In the genomic region with DNA sequence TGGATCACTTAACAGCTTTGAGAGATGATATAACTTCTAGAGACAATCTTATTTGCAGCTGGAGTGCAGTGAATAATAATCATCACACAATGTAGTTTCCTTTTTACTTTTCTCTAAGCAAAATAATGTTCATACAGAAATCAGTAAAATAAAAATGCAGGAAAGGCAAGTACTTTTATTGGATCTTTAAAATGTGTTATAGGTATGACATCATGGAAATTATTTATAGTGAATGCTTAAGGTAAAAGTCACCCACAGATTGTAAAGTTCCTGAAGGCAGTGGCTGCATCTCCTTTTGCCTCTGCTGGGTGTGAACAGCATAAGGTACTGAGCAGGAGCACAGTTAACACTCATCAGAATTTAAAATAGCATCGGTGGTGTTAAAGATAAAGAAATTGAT, we compare ENCODE assay signal across 38 cellular contexts. TPM values are rescaled to one million over a fixed set of nuclear protein-coding genes. Genes with fewer than 3 reads are reported as not detected.
"Had no signal": no experiment of that assay in that cellular context is flagged by ENCODE, and none has a peak within 500 bp of the region (broad histone marks: within the 10 kb centered on the region; RNA-seq: fewer than 3 reads in every experiment).

No MANE protein-coding gene starts in this region.

- H3K9me3 Mint-ChIP-seq: activated CD4-positive, alpha-beta memory T cell treated with anti-CD3 and anti-CD28 coated beads, Interleukin-2, amount 10 ng/mL, durations not matched to agents 7 days and 5 days; activated CD4-positive, alpha-beta T cell treated with anti-CD3 and anti-CD28 coated beads, Interleukin-2, amount 10 ng/mL, durations not matched to agents 7 days and 5 days; activated naive CD4-positive, alpha-beta T cell treated with anti-CD3 and anti-CD28 coated beads, Interleukin-2, amount 10 ng/mL, durations not matched to agents 7 days and 5 days; activated naive CD4-positive, alpha-beta T cell treated with anti-CD3 and anti-CD28 coated beads, Interleukin-2, amount 50 U/mL, for 24 hours; activated naive CD8-positive, alpha-beta T cell treated with anti-CD3 and anti-CD28 coated beads, Interleukin-2, amount 10 ng/mL, durations not matched to agents 7 days and 5 days; activated naive CD8-positive, alpha-beta T cell treated with anti-CD3 and anti-CD28 coated beads, Interleukin-2, amount 50 U/mL, for 24 hours; activated T-cell treated with anti-CD3 and anti-CD28 coated beads, Interleukin-2, amount 50 U/mL, for 24 hours; activated T-helper 2 cell treated with anti-CD3 and anti-CD28 coated beads, Interferon-gamma antibody, Interleukin-2, Interleukin-4, amounts not matched to agents 10 μg/mL and 5 μg/mL and 100 μg/mL, durations not matched to agents 14 hours and 24 hours and 36 hours; brain; central memory CD8-positive, alpha-beta T cell; T-helper 1 cell treated with Interleukin-12 subunit alpha and Interleukin-12 subunit beta and Interleukin-4 antibody, amounts not matched to agents 30 μg/mL and 1 μg/mL, for 36 hours; T-helper 2 cell treated with Interferon-gamma antibody and Interleukin-4, amounts not matched to agents 5 μg/mL and 100 μg/mL, for 36 hours; WTC11 had no signal

- H3K9me3 ChIP-seq: ascending aorta had no signal

- DNase-seq: activated CD4-positive, alpha-beta memory T cell treated with anti-CD3 and anti-CD28 coated beads, Interleukin-2, amount 10 ng/mL, durations not matched to agents 7 days and 5 days; activated CD4-positive, alpha-beta T cell treated with anti-CD3 and anti-CD28 coated beads for 1 hour; activated CD4-positive, alpha-beta T cell treated with anti-CD3 and anti-CD28 coated beads for 36 hours; activated CD4-positive, alpha-beta T cell treated with anti-CD3 and anti-CD28 coated beads for 48 hours; activated CD4-positive, alpha-beta T cell treated with anti-CD3 and anti-CD28 coated beads, Interleukin-2, amount 10 ng/mL, durations not matched to agents 7 days and 5 days; activated CD4-positive, alpha-beta T cell treated with anti-CD3 and anti-CD28 coated beads, Interleukin-2, amount 50 U/mL, for 48 hours; activated CD4-positive, CD25-positive, alpha-beta regulatory T cell; activated CD8-positive, alpha-beta memory T cell treated with anti-CD3 and anti-CD28 coated beads for 24 hours; activated CD8-positive, alpha-beta memory T cell treated with anti-CD3 and anti-CD28 coated beads, Interleukin-2, amount 10 ng/mL, durations not matched to agents 7 days and 5 days; activated CD8-positive, alpha-beta memory T cell treated with anti-CD3 and anti-CD28 coated beads, Interleukin-2, amount 50 U/mL, for 48 hours; activated CD8-positive, alpha-beta T cell treated with anti-CD3 and anti-CD28 coated beads, Interleukin-2, amount 10 ng/mL, durations not matched to agents 7 days and 5 days; activated effector memory CD4-positive, alpha-beta T cell treated with Interleukin-2 at 50 U/mL for 16 hours; activated gamma-delta T cell; activated naive CD4-positive, alpha-beta T cell treated with anti-CD3 and anti-CD28 coated beads, Interleukin-2, amount 10 ng/mL, durations not matched to agents 7 days and 5 days; activated naive CD4-positive, alpha-beta T cell treated with Interleukin-2 at 50 U/mL for 16 hours; activated naive CD8-positive, alpha-beta T cell treated with anti-CD3 and anti-CD28 coated beads, Interleukin-2, amount 10 ng/mL, durations not matched to agents 7 days and 5 days; activated naive CD8-positive, alpha-beta T cell treated with anti-CD3 and anti-CD28 coated beads, Interleukin-2, amount 50 U/mL, for 24 hours; activated T-cell treated with anti-CD3 and anti-CD28 coated beads, Interleukin-2, amount 50 U/mL, for 24 hours; activated T-cell treated with anti-CD3 and anti-CD28 coated beads, Interleukin-2, amount 50 U/mL, for 48 hours; amygdala; anterior cingulate cortex; caudate nucleus; cerebellar nuclear complex; T-helper 1 cell; T-helper 2 cell; T-helper 9 cell; WERI-Rb-1 had no signal

- H3K4me1 ChIP-seq: ascending aorta had no signal

- H3K27ac ChIP-seq: ascending aorta, cardiac muscle cell, WERI-Rb-1 had no signal

- H3K36me3 Mint-ChIP-seq: activated CD8-positive, alpha-beta memory T cell treated with anti-CD3 and anti-CD28 coated beads, Interleukin-2, amount 10 ng/mL, durations not matched to agents 7 days and 5 days; activated naive CD4-positive, alpha-beta T cell treated with anti-CD3 and anti-CD28 coated beads, Interleukin-2, amount 10 ng/mL, durations not matched to agents 7 days and 5 days; activated naive CD8-positive, alpha-beta T cell treated with anti-CD3 and anti-CD28 coated beads, Interleukin-2, amount 10 ng/mL, durations not matched to agents 7 days and 5 days; brain; WTC11 had no signal

- H3K4me1 Mint-ChIP-seq: activated CD4-positive, alpha-beta memory T cell treated with anti-CD3 and anti-CD28 coated beads, Interleukin-2, amount 10 ng/mL, durations not matched to agents 7 days and 5 days; activated CD4-positive, alpha-beta T cell treated with anti-CD3 and anti-CD28 coated beads for 36 hours; activated CD4-positive, alpha-beta T cell treated with anti-CD3 and anti-CD28 coated beads, Interleukin-2, amount 10 ng/mL, durations not matched to agents 7 days and 5 days; activated CD8-positive, alpha-beta memory T cell treated with anti-CD3 and anti-CD28 coated beads, Interleukin-2, amount 10 ng/mL, durations not matched to agents 7 days and 5 days; activated naive CD4-positive, alpha-beta T cell treated with anti-CD3 and anti-CD28 coated beads, Interleukin-2, amount 10 ng/mL, durations not matched to agents 7 days and 5 days; activated naive CD4-positive, alpha-beta T cell treated with anti-CD3 and anti-CD28 coated beads, Interleukin-2, amount 50 U/mL, for 24 hours; activated naive CD8-positive, alpha-beta T cell treated with anti-CD3 and anti-CD28 coated beads, Interleukin-2, amount 10 ng/mL, durations not matched to agents 7 days and 5 days; activated naive CD8-positive, alpha-beta T cell treated with anti-CD3 and anti-CD28 coated beads, Interleukin-2, amount 50 U/mL, for 24 hours; central memory CD8-positive, alpha-beta T cell had no signal

- ATAC-seq: activated CD4-positive, alpha-beta T cell treated with anti-CD3 and anti-CD28 coated beads for 36 hours; activated CD4-positive, CD25-positive, alpha-beta regulatory T cell treated with anti-CD3 and anti-CD28 coated beads, Interleukin-2, amount 50 U/mL, for 24 hours; activated CD8-positive, alpha-beta memory T cell treated with anti-CD3 and anti-CD28 coated beads, Interleukin-2, amount 10 ng/mL, durations not matched to agents 7 days and 5 days; activated CD8-positive, alpha-beta T cell treated with anti-CD3 and anti-CD28 coated beads, Interleukin-2, amount 10 ng/mL, durations not matched to agents 7 days and 5 days; activated naive CD8-positive, alpha-beta T cell treated with anti-CD3 and anti-CD28 coated beads, Interleukin-2, amount 50 U/mL, for 24 hours; WTC11 had no signal

- H3K4me3 Mint-ChIP-seq: activated CD4-positive, alpha-beta memory T cell treated with anti-CD3 and anti-CD28 coated beads, Interleukin-2, amount 10 ng/mL, durations not matched to agents 7 days and 5 days; activated CD4-positive, alpha-beta T cell treated with anti-CD3 and anti-CD28 coated beads for 36 hours; activated CD4-positive, alpha-beta T cell treated with anti-CD3 and anti-CD28 coated beads, Interleukin-2, amount 10 ng/mL, durations not matched to agents 7 days and 5 days; activated CD8-positive, alpha-beta memory T cell treated with anti-CD3 and anti-CD28 coated beads, Interleukin-2, amount 10 ng/mL, durations not matched to agents 7 days and 5 days; activated CD8-positive, alpha-beta T cell treated with anti-CD3 and anti-CD28 coated beads, Interleukin-2, amount 10 ng/mL, durations not matched to agents 7 days and 5 days; activated naive CD4-positive, alpha-beta T cell treated with anti-CD3 and anti-CD28 coated beads, Interleukin-2, amount 10 ng/mL, durations not matched to agents 7 days and 5 days; activated naive CD4-positive, alpha-beta T cell treated with anti-CD3 and anti-CD28 coated beads, Interleukin-2, amount 50 U/mL, for 24 hours; activated naive CD8-positive, alpha-beta T cell; activated naive CD8-positive, alpha-beta T cell treated with anti-CD3 and anti-CD28 coated beads, Interleukin-2, amount 10 ng/mL, durations not matched to agents 7 days and 5 days; activated naive CD8-positive, alpha-beta T cell treated with anti-CD3 and anti-CD28 coated beads, Interleukin-2, amount 50 U/mL, for 24 hours; activated T-cell treated with anti-CD3 and anti-CD28 coated beads, Interleukin-2, amount 50 U/mL, for 24 hours; brain; central memory CD8-positive, alpha-beta T cell; T-helper 1 cell treated with Interleukin-12 subunit alpha and Interleukin-12 subunit beta and Interleukin-4 antibody, amounts not matched to agents 30 μg/mL and 1 μg/mL, for 36 hours; T-helper 2 cell treated with Interferon-gamma antibody and Interleukin-4, amounts not matched to agents 5 μg/mL and 100 μg/mL, for 36 hours; WTC11 had no signal

- H3K4me3 ChIP-seq: ascending aorta, cardiac muscle cell had no signal

- H3K27me3 Mint-ChIP-seq: activated CD4-positive, alpha-beta memory T cell treated with anti-CD3 and anti-CD28 coated beads, Interleukin-2, amount 10 ng/mL, durations not matched to agents 7 days and 5 days; activated CD4-positive, alpha-beta T cell treated with anti-CD3 and anti-CD28 coated beads for 36 hours; activated CD4-positive, alpha-beta T cell treated with anti-CD3 and anti-CD28 coated beads, Interleukin-2, amount 10 ng/mL, durations not matched to agents 7 days and 5 days; activated CD8-positive, alpha-beta memory T cell treated with anti-CD3 and anti-CD28 coated beads, Interleukin-2, amount 10 ng/mL, durations not matched to agents 7 days and 5 days; activated naive CD4-positive, alpha-beta T cell treated with anti-CD3 and anti-CD28 coated beads, Interleukin-2, amount 10 ng/mL, durations not matched to agents 7 days and 5 days; activated naive CD4-positive, alpha-beta T cell treated with anti-CD3 and anti-CD28 coated beads, Interleukin-2, amount 50 U/mL, for 24 hours; activated naive CD8-positive, alpha-beta T cell; activated naive CD8-positive, alpha-beta T cell treated with anti-CD3 and anti-CD28 coated beads, Interleukin-2, amount 10 ng/mL, durations not matched to agents 7 days and 5 days; activated naive CD8-positive, alpha-beta T cell treated with anti-CD3 and anti-CD28 coated beads, Interleukin-2, amount 50 U/mL, for 24 hours; activated T-cell treated with anti-CD3 and anti-CD28 coated beads, Interleukin-2, amount 50 U/mL, for 24 hours; central memory CD8-positive, alpha-beta T cell had no signal

- H3K36me3 ChIP-seq: WERI-Rb-1 had no signal

- H3K27ac Mint-ChIP-seq: activated CD4-positive, alpha-beta memory T cell treated with anti-CD3 and anti-CD28 coated beads, Interleukin-2, amount 10 ng/mL, durations not matched to agents 7 days and 5 days; activated CD4-positive, alpha-beta T cell treated with anti-CD3 and anti-CD28 coated beads for 36 hours; activated CD4-positive, alpha-beta T cell treated with anti-CD3 and anti-CD28 coated beads, Interleukin-2, amount 10 ng/mL, durations not matched to agents 7 days and 5 days; activated CD8-positive, alpha-beta memory T cell treated with anti-CD3 and anti-CD28 coated beads, Interleukin-2, amount 10 ng/mL, durations not matched to agents 7 days and 5 days; activated CD8-positive, alpha-beta T cell treated with anti-CD3 and anti-CD28 coated beads, Interleukin-2, amount 10 ng/mL, durations not matched to agents 7 days and 5 days; activated naive CD4-positive, alpha-beta T cell treated with anti-CD3 and anti-CD28 coated beads, Interleukin-2, amount 10 ng/mL, durations not matched to agents 7 days and 5 days; activated naive CD4-positive, alpha-beta T cell treated with anti-CD3 and anti-CD28 coated beads, Interleukin-2, amount 50 U/mL, for 24 hours; activated naive CD8-positive, alpha-beta T cell; activated naive CD8-positive, alpha-beta T cell treated with anti-CD3 and anti-CD28 coated beads, Interleukin-2, amount 10 ng/mL, durations not matched to agents 7 days and 5 days; activated naive CD8-positive, alpha-beta T cell treated with anti-CD3 and anti-CD28 coated beads, Interleukin-2, amount 50 U/mL, for 24 hours; activated T-cell treated with anti-CD3 and anti-CD28 coated beads, Interleukin-2, amount 50 U/mL, for 24 hours; activated T-helper 2 cell treated with anti-CD3 and anti-CD28 coated beads, Interferon-gamma antibody, Interleukin-2, Interleukin-4, amounts not matched to agents 10 μg/mL and 5 μg/mL and 100 μg/mL, durations not matched to agents 14 hours and 24 hours and 36 hours; T-helper 1 cell treated with Interleukin-12 subunit alpha and Interleukin-12 subunit beta and Interleukin-4 antibody, amounts not matched to agents 30 μg/mL and 1 μg/mL, for 36 hours; T-helper 2 cell treated with Interferon-gamma antibody and Interleukin-4, amounts not matched to agents 5 μg/mL and 100 μg/mL, for 36 hours; WTC11 had no signal

RNA-seq across cellular contexts. Expression of a gene that starts 17.3 kb away (rescaled TPM):
- total RNA-seq: activated CD4-positive, alpha-beta memory T cell treated with anti-CD3 and anti-CD28 coated beads, Interleukin-2, amount 10 ng/mL, durations not matched to agents 7 days and 5 days; activated CD4-positive, alpha-beta T cell treated with anti-CD3 and anti-CD28 coated beads, Interleukin-2, amount 10 ng/mL, durations not matched to agents 7 days and 5 days; activated naive CD8-positive, alpha-beta T cell treated with anti-CD3 and anti-CD28 coated beads, Interleukin-2, amount 10 ng/mL, durations not matched to agents 7 days and 5 days; ascending aorta had no signal
